ENCODE assay signal across 17 cellular contexts in genomic region chrX:11750694-11751093, GRCh38. TPM values are rescaled to one million over a fixed set of nuclear protein-coding genes. Genes with fewer than 3 reads are reported as not detected.
A peak's percentile ranks its signal among the peaks of the same experiment; 100 is the strongest.
DNase-seq lines count a peak whose midpoint lies in the region; ATAC-seq, FAIRE-seq and TF ChIP-seq lines count a peak whose summit lies in the region.
"Had no signal": no experiment of that assay in that cellular context is flagged by ENCODE, and none has a peak within 500 bp of the region (broad histone marks: within the 10 kb centered on the region; RNA-seq: fewer than 3 reads in every experiment).

No MANE protein-coding gene starts in this region.

- no peaks in the 10 kb centered on the region for H3K4me1 ChIP-seq in pancreas
- H3K4me1 ChIP-seq: A549, BE2C had no signal

- no peak overlapping the region for H3K4me3 ChIP-seq in pancreas
- H3K4me3 ChIP-seq: A549 had no signal

- H3K36me3 ChIP-seq in pancreas, result no peaks in the 10 kb centered on the region
- H3K36me3 ChIP-seq: BE2C had no signal

- no peaks in the 10 kb centered on the region for H3K9me3 ChIP-seq in pancreas
- H3K9me3 ChIP-seq: A549, BE2C had no signal

- ATAC-seq in GM18511 (IDR thresholded peaks at IDR 0.05; ENCODE audit: unreplicated experiment) (peak; percentile 50), pancreas (no peak), natural killer cell (no peak)
- ATAC-seq in activated T-helper 17 cell treated with anti-CD3 and anti-CD28 coated beads, Interleukin-2, amount 50 U/mL, for 72 hours (replicated peaks), result peak; percentile 24
- no peak for ATAC-seq in activated naive CD4-positive, alpha-beta T cell treated with anti-CD3 and anti-CD28 coated beads, Interleukin-2, amount 50 U/mL, for 72 hours
- ATAC-seq: A549; CD8-positive, alpha-beta T cell had no signal

- TF ChIP-seq CTCF in pancreas (IDR thresholded peaks at IDR 0.05) (no peak), natural killer cell (IDR thresholded peaks at IDR 0.05) (no peak), chondrocyte (IDR thresholded peaks at IDR 0.05) (no peak)

- H3K9me3 Mint-ChIP-seq in activated T-helper 17 cell treated with anti-CD3 and anti-CD28 coated beads, Interleukin-2, amount 50 U/mL, for 72 hours, result no peaks in the 10 kb centered on the region
- H3K9me3 Mint-ChIP-seq in natural killer cell (no peaks in the 10 kb centered on the region), chondrocyte (ENCODE audit: low read depth) (peaks cover 13% of the 10 kb centered on the region)
- H3K9me3 Mint-ChIP-seq in activated naive CD4-positive, alpha-beta T cell treated with anti-CD3 and anti-CD28 coated beads, Interleukin-2, amount 50 U/mL, for 72 hours, result no peaks in the 10 kb centered on the region
- H3K9me3 Mint-ChIP-seq: CD8-positive, alpha-beta T cell; IgD-negative memory B cell had no signal

- no peaks in the 10 kb centered on the region for H3K27me3 ChIP-seq in pancreas
- H3K27me3 ChIP-seq: BE2C had no signal

- peak; percentile 45 for FAIRE-seq in pancreas (lab: Jason Lieb, UNC)

- H3K4me1 Mint-ChIP-seq in activated T-helper 17 cell treated with anti-CD3 and anti-CD28 coated beads, Interleukin-2, amount 50 U/mL, for 72 hours, result no peaks in the 10 kb centered on the region
- H3K4me1 Mint-ChIP-seq in natural killer cell (no peaks in the 10 kb centered on the region), chondrocyte (ENCODE audit: low read depth) (no peaks in the 10 kb centered on the region)
- H3K4me1 Mint-ChIP-seq: H9, IgD-negative memory B cell had no signal

- no peak overlapping the region for H3K27ac ChIP-seq in pancreas
- H3K27ac ChIP-seq: A549, C4-2B had no signal

- H3K27ac Mint-ChIP-seq in activated T-helper 17 cell treated with anti-CD3 and anti-CD28 coated beads, Interleukin-2, amount 50 U/mL, for 72 hours, result no peak overlapping the region
- no peak overlapping the region for H3K27ac Mint-ChIP-seq in natural killer cell
- no peak overlapping the region for H3K27ac Mint-ChIP-seq in activated naive CD4-positive, alpha-beta T cell treated with anti-CD3 and anti-CD28 coated beads, Interleukin-2, amount 50 U/mL, for 72 hours
- H3K27ac Mint-ChIP-seq in chondrocyte (ENCODE audit: unreplicated experiment), result no peak overlapping the region
- H3K27ac Mint-ChIP-seq: CD8-positive, alpha-beta T cell; H9; IgD-negative memory B cell had no signal

- 68 to 85% methylated on average over 4 of the region's 4 CpGs for WGBS in pancreas, 2 donors

- H3K4me3 Mint-ChIP-seq in activated T-helper 17 cell treated with anti-CD3 and anti-CD28 coated beads, Interleukin-2, amount 50 U/mL, for 72 hours, result no peak overlapping the region
- H3K4me3 Mint-ChIP-seq in natural killer cell (no peak overlapping the region), chondrocyte (ENCODE audit: unreplicated experiment) (no peak overlapping the region)
- H3K4me3 Mint-ChIP-seq: CD8-positive, alpha-beta T cell; H9; IgD-negative memory B cell had no signal

- DNase-seq in pancreas (no peak), natural killer cell (no peak), chondrocyte (ENCODE audit: low spot score) (no peak)
- DNase-seq in activated naive CD4-positive, alpha-beta T cell treated with anti-CD3 and anti-CD28 coated beads, Interleukin-2, amount 50 U/mL, for 72 hours (ENCODE audit: low spot score in 2 of 2), result no peak
- DNase-seq: BE2C; CD8-positive, alpha-beta T cell; COR-L47; DMS153; DMS79 treated with DMSO at 0.1 percent for 48 hours; GDM1; GOT3; H9 had no signal

- no peaks in the 10 kb centered on the region for H3K36me3 Mint-ChIP-seq in activated T-helper 17 cell treated with anti-CD3 and anti-CD28 coated beads, Interleukin-2, amount 50 U/mL, for 72 hours (ENCODE audit: low read depth)
- H3K36me3 Mint-ChIP-seq in natural killer cell, result no peaks in the 10 kb centered on the region
- H3K36me3 Mint-ChIP-seq in activated naive CD4-positive, alpha-beta T cell treated with anti-CD3 and anti-CD28 coated beads, Interleukin-2, amount 50 U/mL, for 72 hours, result no peaks in the 10 kb centered on the region
- no peaks in the 10 kb centered on the region for H3K36me3 Mint-ChIP-seq in chondrocyte (ENCODE audit: low read depth)
- H3K36me3 Mint-ChIP-seq: CD8-positive, alpha-beta T cell; IgD-negative memory B cell had no signal

- intact Hi-C loops in pancreas (cut with DNase I) (no loop called here), natural killer cell (cut with micrococcal nuclease) (no loop called here)

- H3K27me3 Mint-ChIP-seq in activated T-helper 17 cell treated with anti-CD3 and anti-CD28 coated beads, Interleukin-2, amount 50 U/mL, for 72 hours, result peaks cover 3% of the 10 kb centered on the region
- H3K27me3 Mint-ChIP-seq in natural killer cell (ENCODE audit: low read depth in 2 of 2), result peaks cover 7 to 18% of the 10 kb centered on the region in 2 donors
- H3K27me3 Mint-ChIP-seq in chondrocyte (ENCODE audit: low read depth), result peaks cover 2% of the 10 kb centered on the region

RNA-seq across cellular contexts. Expression of gene MSL3, which starts 7.3 kb away (rescaled TPM):
- 10 to 100 TPM; 36.4 to 45.0 TPM for total RNA-seq in activated T-helper 17 cell treated with anti-CD3 and anti-CD28 coated beads, Interleukin-2, amount 50 U/mL, for 72 hours
- total RNA-seq in pancreas, result 10 to 100 TPM in 1 of 6 donors, 1 to 10 TPM in 5; 6.5 to 17.3 (median 7.6) TPM
- polyA plus RNA-seq in pancreas, result 10 to 100 TPM; 14.3 to 17.8 TPM
- 10 to 100 TPM; 63.0 to 64.9 (median 63.3) TPM for total RNA-seq in natural killer cell
- 10 to 100 TPM; 38.4 to 72.3 TPM for total RNA-seq in activated naive CD4-positive, alpha-beta T cell treated with anti-CD3 and anti-CD28 coated beads, Interleukin-2, amount 50 U/mL, for 72 hours
- 22.0 to 25.2 TPM (median 24.2 TPM) in 3 replicates for total RNA-seq in chondrocyte

Comparison
In these comparisons a context has a peak if more than half of its experiments do, and no peak if none do; other contexts are left out.
1. ATAC-seq: peak in GM18511 (single experiment) and activated T-helper 17 cell treated with anti-CD3 and anti-CD28 coated beads, Interleukin-2, amount 50 U/mL, for 72 hours (single experiment); none in pancreas (0 of 4), natural killer cell (0 of 3) and activated naive CD4-positive, alpha-beta T cell treated with anti-CD3 and anti-CD28 coated beads, Interleukin-2, amount 50 U/mL, for 72 hours (0 of 2).